ENCODE assay signal across 17 cellular contexts in the genomic region with DNA sequence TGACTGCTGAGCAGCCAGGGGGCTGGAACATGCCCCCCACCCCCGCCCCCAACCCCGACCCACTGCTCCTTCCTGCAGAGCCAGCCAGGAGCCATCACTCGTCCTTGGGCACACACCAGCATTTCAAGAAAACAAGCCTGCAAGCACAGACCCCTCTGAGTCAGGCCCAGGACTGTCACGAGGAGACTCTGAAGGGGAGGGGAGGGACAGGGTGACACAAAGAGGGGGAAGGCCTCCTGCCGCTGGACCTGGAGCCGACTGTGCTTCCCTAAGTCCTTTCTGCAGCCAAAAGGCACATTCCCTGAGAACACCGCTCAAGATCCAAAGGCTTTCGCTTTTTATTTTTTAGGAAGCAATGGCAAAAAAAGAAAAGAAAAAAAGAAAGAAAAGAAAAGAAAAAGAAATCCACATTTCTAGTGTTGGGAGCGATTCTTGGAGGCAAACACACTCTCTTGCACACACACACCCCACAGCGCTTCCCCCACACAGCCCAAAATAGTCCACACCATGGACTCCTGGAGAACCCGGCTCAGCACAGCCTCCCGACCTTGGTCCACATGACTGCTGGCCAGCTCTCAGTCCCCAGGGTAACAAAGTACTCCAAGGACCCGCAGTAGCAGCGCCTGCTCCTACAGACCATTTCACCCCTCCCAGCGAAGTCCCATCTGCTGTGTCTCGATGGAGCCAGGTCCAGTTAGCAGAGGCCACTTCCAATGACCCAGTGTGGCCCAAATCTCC.
DNase-seq lines count a peak whose midpoint lies in the region; ATAC-seq and TF ChIP-seq lines count a peak whose summit lies in the region.
"Had no signal": no experiment of that assay in that cellular context is flagged by ENCODE, and none has a peak within 500 bp of the region (broad histone marks: within the 10 kb centered on the region; RNA-seq: fewer than 3 reads in every experiment).

No MANE protein-coding gene starts in this region.

- TF ChIP-seq CTCF in BE2C (IDR thresholded peaks at IDR 0.05; ENCODE audit: low read depth, low read length) (no peak), SK-N-SH (IDR thresholded peaks at IDR 0.05) (no peak)
- no peak for TF ChIP-seq CTCF in activated CD8-positive, alpha-beta T cell treated with anti-CD3 and anti-CD28 coated beads for 36 hours (IDR thresholded peaks at IDR 0.05)

- no peak overlapping the region for H3K27ac Mint-ChIP-seq in activated CD8-positive, alpha-beta T cell treated with anti-CD3 and anti-CD28 coated beads for 36 hours
- no peak overlapping the region for H3K27ac Mint-ChIP-seq in activated naive CD4-positive, alpha-beta T cell treated with anti-CD3 and anti-CD28 coated beads, Interleukin-2, amount 10 ng/mL, durations not matched to agents 7 days and 5 days

- no peak overlapping the region for H3K4me3 ChIP-seq in BE2C (ENCODE audit: low read depth, low read length)
- H3K4me3 ChIP-seq in SK-N-SH (ENCODE audit: low read depth in 2 of 2, low read length in 1 of 2): no peak overlapping the region
- H3K4me3 ChIP-seq: A549, lung, skin epidermis had no signal

- POLR2A ChIA-PET in activated CD8-positive, alpha-beta T cell treated with anti-CD3 and anti-CD28 coated beads for 36 hours (lab: Charles Lee): no interaction called here
- POLR2A ChIA-PET in SK-N-SH (lab: Yijun Ruan, JAX): no interaction called here

- H3K27me3 ChIP-seq in BE2C (no peaks in the 10 kb centered on the region), SK-N-SH (ENCODE audit: insufficient read depth) (no peaks in the 10 kb centered on the region)

- intact Hi-C loops in activated CD8-positive, alpha-beta T cell treated with anti-CD3 and anti-CD28 coated beads for 36 hours (cut with micrococcal nuclease): no loop called here

- H3K27ac ChIP-seq in SK-N-SH (ENCODE audit: low read depth in 2 of 2, low read length in 1 of 2): no peak overlapping the region
- H3K27ac ChIP-seq: A549, skin epidermis had no signal

- no peak for TF ChIP-seq RAD21 in SK-N-SH (IDR thresholded peaks at IDR 0.05; ENCODE audit: low read length)

- H3F3A ChIP-seq in SK-N-SH (replicated peaks; ENCODE audit: insufficient read depth): no peaks in the 10 kb centered on the region

- H3K36me3 ChIP-seq in BE2C (no peaks in the 10 kb centered on the region), SK-N-SH (replicated peaks in 1 of 2; ENCODE audit: control insufficient read depth in 1 of 2, insufficient read depth in 2 of 2, low read length in 1 of 2) (no peaks in the 10 kb centered on the region)

- CTCF ChIA-PET in activated CD8-positive, alpha-beta T cell treated with anti-CD3 and anti-CD28 coated beads for 36 hours (lab: Charles Lee): no interaction called here
- CTCF ChIA-PET in SK-N-SH (lab: Yijun Ruan, JAX): interaction anchor here (1.1 to 1.5 kb wide), 2 partner anchors 55 to 215 kb away, joined by 3 to 4 read pairs; no protein-coding TSS in a partner anchor
- CTCF ChIA-PET in activated naive CD4-positive, alpha-beta T cell treated with anti-CD3 and anti-CD28 coated beads, Interleukin-2, amount 10 ng/mL, durations not matched to agents 7 days and 5 days (lab: Charles Lee): no interaction called here

- no peaks in the 10 kb centered on the region for H4K20me1 ChIP-seq in SK-N-SH (ENCODE audit: insufficient read depth)

- H3K36me3 Mint-ChIP-seq in activated CD8-positive, alpha-beta T cell treated with anti-CD3 and anti-CD28 coated beads for 36 hours (ENCODE audit: low read depth): no peaks in the 10 kb centered on the region
- H3K36me3 Mint-ChIP-seq in activated naive CD4-positive, alpha-beta T cell treated with anti-CD3 and anti-CD28 coated beads, Interleukin-2, amount 10 ng/mL, durations not matched to agents 7 days and 5 days: no peaks in the 10 kb centered on the region

- H2AFZ ChIP-seq in SK-N-SH (ENCODE audit: low read depth): no peak overlapping the region

- H3K9me3 ChIP-seq in BE2C (no peaks in the 10 kb centered on the region), SK-N-SH (no peaks in the 10 kb centered on the region)
- H3K9me3 ChIP-seq: A549, Caco-2 had no signal

- H3K79me2 ChIP-seq in SK-N-SH (ENCODE audit: insufficient read depth): no peaks in the 10 kb centered on the region

- H3K4me1 ChIP-seq in BE2C: peaks cover 39% of the 10 kb centered on the region
- H3K4me1 ChIP-seq in SK-N-SH (ENCODE audit: control insufficient read depth in 1 of 2, insufficient read depth in 2 of 2, low read depth in 1 of 2, low read length in 1 of 2): peaks cover 0 to 25% of the 10 kb centered on the region in 2 experiments; a peak in 1 of 4 replicates
- H3K4me1 ChIP-seq: A549 had no signal

- H3K4me2 ChIP-seq in SK-N-SH: no peak overlapping the region
- H3K4me2 ChIP-seq: A549 had no signal

- H3K9ac ChIP-seq in SK-N-SH: no peak overlapping the region

- TF ChIP-seq EP300 in SK-N-SH (IDR thresholded peaks at IDR 0.05; ENCODE audit: borderline replicate concordance in 1 of 2, low read depth in 1 of 2, low read length in 1 of 2): no peak

- DNase-seq in BE2C: peak; percentile 40
- DNase-seq in cerebellar cortex (ENCODE audit: low spot score): peak; percentile 78
- peak; percentile 46 to 58 for DNase-seq in hippocampal formation (lab: John Stamatoyannopoulos, UW)
- DNase-seq in nucleus accumbens (lab: John Stamatoyannopoulos, UW): peak in 49 of 56 donors; percentile 9 to 78 (median 46)
- DNase-seq in activated CD8-positive, alpha-beta T cell treated with anti-CD3 and anti-CD28 coated beads for 36 hours: no peak
- DNase-seq in SK-N-SH: no peak
- DNase-seq in activated naive CD4-positive, alpha-beta T cell treated with anti-CD3 and anti-CD28 coated beads, Interleukin-2, amount 10 ng/mL, durations not matched to agents 7 days and 5 days: no peak
- DNase-seq in UCSD-AML1 (lab: John Stamatoyannopoulos, UW; ENCODE audit: unreplicated experiment): no peak
- DNase-seq: activated CD4-positive, alpha-beta T cell treated with anti-CD3 and anti-CD28 coated beads, Interleukin-2, amount 50 U/mL, for 1 hour; activated effector memory CD4-positive, alpha-beta T cell treated with anti-CD3 and anti-CD28 coated beads, Interleukin-2, amount 50 U/mL, for 16 hours; Caco-2; MV-4-11; NCI-H446 treated with DMSO at 0.1 percent for 48 hours; T-helper 2 cell had no signal

- no peak overlapping the region for H3K4me3 Mint-ChIP-seq in activated CD8-positive, alpha-beta T cell treated with anti-CD3 and anti-CD28 coated beads for 36 hours
- H3K4me3 Mint-ChIP-seq in activated naive CD4-positive, alpha-beta T cell treated with anti-CD3 and anti-CD28 coated beads, Interleukin-2, amount 10 ng/mL, durations not matched to agents 7 days and 5 days: no peak overlapping the region

- H3K4me1 Mint-ChIP-seq in activated CD8-positive, alpha-beta T cell treated with anti-CD3 and anti-CD28 coated beads for 36 hours (ENCODE audit: low read depth): no peaks in the 10 kb centered on the region
- H3K4me1 Mint-ChIP-seq in activated naive CD4-positive, alpha-beta T cell treated with anti-CD3 and anti-CD28 coated beads, Interleukin-2, amount 10 ng/mL, durations not matched to agents 7 days and 5 days: peaks cover 22% of the 10 kb centered on the region

- H3K9me2 ChIP-seq in SK-N-SH: no peaks in the 10 kb centered on the region

- no peak for ATAC-seq in activated CD8-positive, alpha-beta T cell treated with anti-CD3 and anti-CD28 coated beads for 36 hours
- ATAC-seq: A549 had no signal

- 63% methylated on average over 16 of the region's 16 CpGs for WGBS in SK-N-SH (ENCODE audit: low lambda C conversion rate)

- H3K9me3 Mint-ChIP-seq in activated CD8-positive, alpha-beta T cell treated with anti-CD3 and anti-CD28 coated beads for 36 hours: no peaks in the 10 kb centered on the region
- H3K9me3 Mint-ChIP-seq in activated naive CD4-positive, alpha-beta T cell treated with anti-CD3 and anti-CD28 coated beads, Interleukin-2, amount 10 ng/mL, durations not matched to agents 7 days and 5 days: no peaks in the 10 kb centered on the region

- peaks cover 3% of the 10 kb centered on the region for H3K27me3 Mint-ChIP-seq in activated CD8-positive, alpha-beta T cell treated with anti-CD3 and anti-CD28 coated beads for 36 hours
- H3K27me3 Mint-ChIP-seq in activated naive CD4-positive, alpha-beta T cell treated with anti-CD3 and anti-CD28 coated beads, Interleukin-2, amount 10 ng/mL, durations not matched to agents 7 days and 5 days: peaks cover 24% of the 10 kb centered on the region

TF ChIP-seq in SK-N-SH, 30 proteins besides CTCF, POLR2A, EP300 and RAD21:
- no peak for TF ChIP-seq ZBTB33 (IDR thresholded peaks at IDR 0.05; ENCODE audit: borderline replicate concordance, low read depth)
- no peak for TF ChIP-seq FOXM1 (IDR thresholded peaks at IDR 0.05; ENCODE audit: low read depth)
- no peak for TF ChIP-seq SIN3A (IDR thresholded peaks at IDR 0.05; ENCODE audit: borderline replicate concordance, low read depth, low read length)
- no peak for TF ChIP-seq FOXJ3 (CRISPR knock-in tag; IDR thresholded peaks at IDR 0.05)
- no peak for TF ChIP-seq POLR2AphosphoS5 (IDR thresholded peaks at IDR 0.05; ENCODE audit: low read depth, low read length)
- TF ChIP-seq RXRA (IDR thresholded peaks at IDR 0.05; ENCODE audit: borderline replicate concordance, low read depth): no peak
- TF ChIP-seq EZH2phosphoT487 (IDR thresholded peaks at IDR 0.05; ENCODE audit: borderline replicate concordance, low read depth): no peak
- no peak for TF ChIP-seq RFX5 (IDR thresholded peaks at IDR 0.05; ENCODE audit: low read length)
- TF ChIP-seq MEF2A (IDR thresholded peaks at IDR 0.05; ENCODE audit: borderline replicate concordance, low read depth): no peak

Comparison
In these comparisons a context has a peak if more than half of its experiments do, and no peak if none do; other contexts are left out.
1. DNase-seq: peak in BE2C (single experiment), cerebellar cortex (single experiment), hippocampal formation (2 of 2) and nucleus accumbens (49 of 56); none in activated CD8-positive, alpha-beta T cell treated with anti-CD3 and anti-CD28 coated beads for 36 hours (single experiment), SK-N-SH (single experiment), activated naive CD4-positive, alpha-beta T cell treated with anti-CD3 and anti-CD28 coated beads, Interleukin-2, amount 10 ng/mL, durations not matched to agents 7 days and 5 days (single experiment) and UCSD-AML1 (single experiment).